In the genomic region with DNA sequence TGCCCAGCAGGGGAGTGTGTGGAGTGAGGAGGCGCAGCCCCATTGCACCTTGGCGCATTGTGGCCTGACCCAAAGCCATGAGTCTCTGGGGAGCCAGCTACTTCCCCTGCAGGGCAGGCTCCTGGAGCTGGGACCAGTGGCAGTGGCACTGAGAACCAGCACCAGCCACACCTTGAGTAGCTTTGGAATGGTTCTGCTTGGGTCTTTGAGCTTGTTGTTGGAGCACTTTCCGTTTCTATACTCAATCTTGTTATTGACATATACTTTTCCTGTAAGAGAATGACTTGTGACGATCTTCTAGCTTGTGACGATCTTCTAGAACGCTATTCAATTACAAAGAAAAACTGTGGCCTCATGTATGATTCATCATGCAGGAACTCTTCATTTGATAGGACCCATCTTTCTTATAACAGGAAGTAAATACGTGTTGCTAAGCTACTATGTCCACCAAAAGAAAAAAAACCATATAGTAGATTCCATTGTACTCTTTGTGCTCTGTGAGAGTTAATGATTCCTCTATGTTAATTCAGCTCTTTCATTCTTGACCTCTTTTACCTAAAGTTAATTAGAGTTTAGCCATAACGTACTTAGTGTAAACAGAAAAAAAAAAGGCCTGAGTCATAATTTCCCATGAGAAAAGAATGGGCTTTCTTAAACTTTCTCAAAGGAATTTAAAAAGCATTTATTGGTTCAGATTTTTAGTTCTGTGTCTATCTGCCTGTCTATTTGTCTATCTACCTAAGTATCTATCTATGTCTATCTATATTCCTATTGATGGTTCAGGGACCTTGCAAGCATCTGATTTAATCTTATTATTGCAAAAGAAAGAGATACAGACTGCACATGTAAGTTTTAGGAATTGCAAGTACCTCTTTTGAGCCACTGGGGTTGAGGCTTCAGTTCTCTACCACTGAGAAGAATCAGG, we compare ENCODE assay signal across 10 cellular contexts.
DNase-seq lines count a peak whose midpoint lies in the region; ATAC-seq, FAIRE-seq and TF ChIP-seq lines count a peak whose summit lies in the region.
"Had no signal": no experiment of that assay in that cellular context is flagged by ENCODE, and none has a peak within 500 bp of the region (broad histone marks: within the 10 kb centered on the region; RNA-seq: fewer than 3 reads in every experiment).

No MANE protein-coding gene starts in this region.

- H3K4me3 ChIP-seq in kidney epithelial cell (ENCODE audit: low read depth, low read length), result no peak overlapping the region

- DNase-seq in AG08395 (ENCODE audit: low spot score) (peak; percentile 19), HTR-8/SVneo (ENCODE audit: insufficient read length, low spot score) (peak; percentile 78), kidney epithelial cell (ENCODE audit: low read depth) (peak; percentile 90), mucosa of gallbladder (ENCODE audit: low spot score) (no peak), omental fat pad (ENCODE audit: low spot score) (no peak), inferior parietal cortex (ENCODE audit: extremely low spot score) (no peak)
- peak; percentile 24 for DNase-seq in activated gamma-delta T cell treated with anti-CD3 and anti-CD28 coated beads, Interleukin-2, amount 50 U/mL, for 16 hours (ENCODE audit: low read depth)
- DNase-seq: activated CD4-positive, CD25-positive, alpha-beta regulatory T cell treated with anti-CD3 and anti-CD28 coated beads, Interleukin-2, amount 50 U/mL, for 72 hours had no signal

- no peak for ATAC-seq in omental fat pad (ENCODE audit: low FRiP score)
- ATAC-seq in GM18505 (IDR thresholded peaks at IDR 0.05; ENCODE audit: unreplicated experiment), result no peak

- H3K36me3 ChIP-seq in kidney epithelial cell (ENCODE audit: control insufficient read depth, insufficient read depth, low read length), result no peaks in the 10 kb centered on the region

- no peaks in the 10 kb centered on the region for H3K27me3 ChIP-seq in kidney epithelial cell (ENCODE audit: control insufficient read depth, insufficient read depth, low read length)

- FAIRE-seq in HTR-8/SVneo (lab: Jason Lieb, UNC), result no peak
- FAIRE-seq: GM18507 had no signal

- TF ChIP-seq CTCF in kidney epithelial cell (IDR thresholded peaks at IDR 0.05; ENCODE audit: insufficient read depth, low read length, poor library complexity, severe bottlenecking) (no peak), omental fat pad (IDR thresholded peaks at IDR 0.05) (no peak)

- no peak for TF ChIP-seq POLR2A in GM18505 (IDR thresholded peaks at IDR 0.05; ENCODE audit: borderline replicate concordance, extremely low read depth, insufficient read depth, insufficient read length)

Comparison
In these comparisons a context has a peak if more than half of its experiments do, and no peak if none do; other contexts are left out.
1. DNase-seq: peak in AG08395 (single experiment), HTR-8/SVneo (single experiment), activated gamma-delta T cell treated with anti-CD3 and anti-CD28 coated beads, Interleukin-2, amount 50 U/mL, for 16 hours (single experiment) and kidney epithelial cell (single experiment); none in mucosa of gallbladder (single experiment), omental fat pad (single experiment) and inferior parietal cortex (single experiment).